ENCODE assay signal across 8 cellular contexts in genomic region chr9:130171226-130172148, GRCh38. TPM values are rescaled to one million over a fixed set of nuclear protein-coding genes. Genes with fewer than 3 reads are reported as not detected.
DNase-seq lines count a peak whose midpoint lies in the region; ATAC-seq lines count a peak whose summit lies in the region.

No MANE protein-coding gene starts in this region.

- H3K4me1 Mint-ChIP-seq in activated naive CD4-positive, alpha-beta T cell treated with anti-CD3 and anti-CD28 coated beads, Interleukin-2, amount 10 ng/mL, durations not matched to agents 7 days and 5 days = peaks cover 14% of the 10 kb centered on the region
- H3K4me1 Mint-ChIP-seq in central memory CD8-positive, alpha-beta T cell = peaks cover 11% of the 10 kb centered on the region
- H3K4me1 Mint-ChIP-seq in memory B cell = peaks cover 2% of the 10 kb centered on the region

- peak overlapping the region; percentile 79 for H3K4me3 ChIP-seq in urinary bladder (ENCODE audit: low read depth, low read length)

- no peak overlapping the region for H3K27ac Mint-ChIP-seq in activated naive CD4-positive, alpha-beta T cell treated with anti-CD3 and anti-CD28 coated beads, Interleukin-2, amount 10 ng/mL, durations not matched to agents 7 days and 5 days
- H3K27ac Mint-ChIP-seq in central memory CD8-positive, alpha-beta T cell (ENCODE audit: low read depth) = no peak overlapping the region
- H3K27ac Mint-ChIP-seq in memory B cell = no peak overlapping the region

- DNase-seq in activated naive CD4-positive, alpha-beta T cell treated with anti-CD3 and anti-CD28 coated beads, Interleukin-2, amount 10 ng/mL, durations not matched to agents 7 days and 5 days = no peak
- DNase-seq in activated naive CD4-positive, alpha-beta T cell treated with anti-CD3 and anti-CD28 coated beads, Interleukin-2, amount 50 U/mL, for 16 hours = no peak
- no peak for DNase-seq in central memory CD8-positive, alpha-beta T cell (ENCODE audit: low spot score in 2 of 2)
- no peak for DNase-seq in memory B cell (ENCODE audit: low spot score in 2 of 2)
- DNase-seq in OCI-M1 (lab: John Stamatoyannopoulos, UW) = no peak
- no peak for DNase-seq in NCI-H2227 treated with DMSO at 0.1 percent for 48 hours (lab: John Stamatoyannopoulos, UW)
- DNase-seq in activated CD4-positive, CD25-positive, alpha-beta regulatory T cell (lab: John Stamatoyannopoulos, UW) = no peak

- no peaks in the 10 kb centered on the region for H3K4me1 ChIP-seq in urinary bladder (ENCODE audit: insufficient read depth)

- WGBS in urinary bladder = 31% methylated on average over 45 of the region's 45 CpGs

- no peaks in the 10 kb centered on the region for H3K36me3 Mint-ChIP-seq in activated naive CD4-positive, alpha-beta T cell treated with anti-CD3 and anti-CD28 coated beads, Interleukin-2, amount 10 ng/mL, durations not matched to agents 7 days and 5 days
- peaks cover 4% of the 10 kb centered on the region for H3K36me3 Mint-ChIP-seq in central memory CD8-positive, alpha-beta T cell (ENCODE audit: insufficient read depth)
- no peaks in the 10 kb centered on the region for H3K36me3 Mint-ChIP-seq in memory B cell

- H3K4me3 Mint-ChIP-seq in activated naive CD4-positive, alpha-beta T cell treated with anti-CD3 and anti-CD28 coated beads, Interleukin-2, amount 10 ng/mL, durations not matched to agents 7 days and 5 days = peak overlapping the region; percentile 54
- peak overlapping the region; percentile 67 for H3K4me3 Mint-ChIP-seq in central memory CD8-positive, alpha-beta T cell
- peak overlapping the region; percentile 1 for H3K4me3 Mint-ChIP-seq in memory B cell

- peak overlapping the region; percentile 12 for H3K27ac ChIP-seq in urinary bladder (ENCODE audit: low read depth)

- ATAC-seq in central memory CD8-positive, alpha-beta T cell (replicated peaks; ENCODE audit: extremely low read depth, poor library complexity, severe bottlenecking) = no peak
- ATAC-seq in memory B cell (ENCODE audit: low read depth) = peak; percentile 12

- CTCF ChIA-PET in activated naive CD4-positive, alpha-beta T cell treated with anti-CD3 and anti-CD28 coated beads, Interleukin-2, amount 10 ng/mL, durations not matched to agents 7 days and 5 days (lab: Charles Lee) = no interaction called here

- H3K36me3 ChIP-seq in urinary bladder (ENCODE audit: insufficient read depth) = no peaks in the 10 kb centered on the region

- H3K9me3 Mint-ChIP-seq in activated naive CD4-positive, alpha-beta T cell treated with anti-CD3 and anti-CD28 coated beads, Interleukin-2, amount 10 ng/mL, durations not matched to agents 7 days and 5 days = no peaks in the 10 kb centered on the region
- no peaks in the 10 kb centered on the region for H3K9me3 Mint-ChIP-seq in central memory CD8-positive, alpha-beta T cell
- no peaks in the 10 kb centered on the region for H3K9me3 Mint-ChIP-seq in memory B cell

- H3K27me3 Mint-ChIP-seq in activated naive CD4-positive, alpha-beta T cell treated with anti-CD3 and anti-CD28 coated beads, Interleukin-2, amount 10 ng/mL, durations not matched to agents 7 days and 5 days = peaks cover 79% of the 10 kb centered on the region
- H3K27me3 Mint-ChIP-seq in central memory CD8-positive, alpha-beta T cell = peaks cover 22% of the 10 kb centered on the region
- H3K27me3 Mint-ChIP-seq in memory B cell = peaks cover 34% of the 10 kb centered on the region

RNA-seq across cellular contexts. Expression of gene NCS1, which starts 0.7 kb away (rescaled TPM):
- 32.5 TPM for total RNA-seq in urinary bladder
- 83.9 TPM for polyA plus RNA-seq in urinary bladder

Comparison
In these comparisons a context has a peak if more than half of its experiments do, and no peak if none do; other contexts are left out.
1. H3K4me3 Mint-ChIP-seq: peak in every context shown above with its lines; median percentile 67 in central memory CD8-positive, alpha-beta T cell; 54 in activated naive CD4-positive, alpha-beta T cell treated with anti-CD3 and anti-CD28 coated beads, Interleukin-2, amount 10 ng/mL, durations not matched to agents 7 days and 5 days; 1 in memory B cell.